In genomic region chr2:74925361-74925786, GRCh38 we compare ENCODE assay signal across 1 cellular context.
TF ChIP-seq lines count a peak whose summit lies in the region.

No MANE protein-coding gene starts in this region.

TF ChIP-seq in H1, 55 proteins besides CTCF, POLR2A, EP300 and RAD21 (continued from another document):
- TF ChIP-seq E2F6 (IDR thresholded peaks at IDR 0.05): no peak
